In the genomic region with DNA sequence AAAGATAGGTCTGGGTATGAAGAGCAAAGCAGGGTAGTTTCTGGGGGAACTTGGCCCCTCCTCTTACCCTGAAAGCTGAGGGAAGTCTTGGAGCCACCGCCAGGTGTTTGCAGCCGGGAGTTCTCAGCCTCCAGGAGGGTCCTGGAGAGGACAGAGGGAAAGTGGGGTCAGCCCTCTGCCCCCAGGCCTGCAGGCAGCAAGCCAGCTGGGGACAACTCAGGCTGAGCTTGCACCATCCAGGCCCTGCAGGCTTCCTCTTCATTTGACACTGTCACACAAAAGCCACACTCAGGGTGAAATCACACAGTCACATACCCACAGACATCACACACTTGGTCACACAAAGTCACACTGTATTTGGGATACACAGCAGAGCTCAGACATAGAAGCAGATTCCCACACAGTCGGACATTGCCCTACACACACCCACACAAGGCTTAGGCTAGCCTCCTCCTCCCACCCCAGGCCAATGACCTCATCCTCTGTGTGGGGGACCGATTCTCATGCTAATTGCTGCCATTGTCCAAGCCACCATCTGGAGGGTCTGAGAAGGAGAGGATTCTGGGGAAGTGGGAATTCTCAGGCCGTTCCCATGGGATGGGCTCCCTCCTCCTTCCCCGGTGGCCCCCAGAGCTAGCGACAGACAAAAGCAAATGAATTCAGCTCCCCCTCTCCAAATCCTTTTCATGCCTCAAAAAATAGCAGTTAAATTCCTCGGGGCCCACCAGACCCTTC, we compare ENCODE assay signal across 13 cellular contexts. TPM values are rescaled to one million over a fixed set of nuclear protein-coding genes. Genes with fewer than 3 reads are reported as not detected.
DNase-seq lines count a peak whose midpoint lies in the region; ATAC-seq lines count a peak whose summit lies in the region.
"Had no signal": no experiment of that assay in that cellular context is flagged by ENCODE, and none has a peak within 500 bp of the region (broad histone marks: within the 10 kb centered on the region; RNA-seq: fewer than 3 reads in every experiment).

No MANE protein-coding gene starts in this region.

- no peak overlapping the region for H3K27ac ChIP-seq in trophoblast cell (ENCODE audit: low read depth, low read length)

- in situ Hi-C loops in HAP-1 (cut with MboI; ENCODE audit: low sequenced_read_pairs), result no loop called here

- no peak overlapping the region; the same call in 1 of the 2 replicates for H3K4me3 ChIP-seq in HAP-1
- no peak overlapping the region for H3K4me3 ChIP-seq in trophoblast cell (ENCODE audit: low read depth, low read length)

- H2AK5ac ChIP-seq in trophoblast cell (ENCODE audit: low read length), result no peak overlapping the region

- peak overlapping the region; percentile 23 for H3K18ac ChIP-seq in trophoblast cell (ENCODE audit: low read length)

- no peak overlapping the region for H2AFZ ChIP-seq in trophoblast cell (ENCODE audit: insufficient read depth, low read length, poor library complexity)

- H3K79me2 ChIP-seq in trophoblast cell (ENCODE audit: control insufficient read depth, insufficient read depth, low read length, poor library complexity), result peaks cover 26% of the 10 kb centered on the region

- H3K4me1 ChIP-seq in HAP-1 (peaks cover 42% of the 10 kb centered on the region), trophoblast cell (ENCODE audit: control insufficient read depth in 1 of 2, insufficient read depth in 2 of 2, low read length in 2 of 2) (peaks cover 45 to 62% of the 10 kb centered on the region in 2 experiments)

- no CpG with 5 or more reads among the region's 8 CpGs for WGBS in trophoblast cell (ENCODE audit: extremely low coverage, insufficient coverage, insufficient read length)

- H3K9me3 ChIP-seq in HAP-1 (no peaks in the 10 kb centered on the region), trophoblast cell (ENCODE audit: insufficient read depth, low read depth, low read length) (no peaks in the 10 kb centered on the region)

- peak overlapping the region; percentile 63 for H3K14ac ChIP-seq in trophoblast cell (ENCODE audit: low read length)

- H2BK5ac ChIP-seq in trophoblast cell (ENCODE audit: low read depth, low read length, poor library complexity), result no peak overlapping the region

- peak; percentile 96 to 97 for DNase-seq in HAP-1 (ENCODE audit: low spot score in 2 of 2)
- peak in 31 of 56 donors; percentile 13 to 85 (median 38) for DNase-seq in amygdala (lab: John Stamatoyannopoulos, UW)
- peak; percentile 95 for DNase-seq in iPS DF 4.7 (ENCODE audit: extremely low read depth, low spot score)
- no peak for DNase-seq in trophoblast cell
- no peak for DNase-seq in NCI-H1436 (lab: John Stamatoyannopoulos, UW)
- DNase-seq in activated effector memory CD4-positive, alpha-beta T cell treated with Interleukin-2 at 50 U/mL for 16 hours, result no peak
- no peak for DNase-seq in mucosa of gallbladder (ENCODE audit: low spot score)
- DNase-seq: effector memory CD8-positive, alpha-beta T cell; mammary epithelial cell; NCI-H748 treated with DMSO at 0.1 percent for 48 hours; stimulated activated CD4-positive, alpha-beta T cell treated with anti-CD3 and anti-CD28 coated beads, Interleukin-1b, Interleukin-23, amount 100 ng/mL, for 48 hours had no signal

- no peak overlapping the region for H3K23ac ChIP-seq in trophoblast cell (ENCODE audit: low read length)

- H3K27me3 ChIP-seq in HAP-1 (ENCODE audit: low read depth) (peaks cover 2% of the 10 kb centered on the region; the same call in 1 of the 2 replicates), trophoblast cell (ENCODE audit: insufficient read depth, low read length) (no peaks in the 10 kb centered on the region)

- no peak overlapping the region for H4K91ac ChIP-seq in trophoblast cell (ENCODE audit: low read depth, low read length)

- H2BK120ac ChIP-seq in trophoblast cell (ENCODE audit: insufficient read depth, low read length, poor library complexity), result no peak overlapping the region

- peaks cover 38% of the 10 kb centered on the region for H3K79me1 ChIP-seq in trophoblast cell (ENCODE audit: low read length)

- H3K9ac ChIP-seq in trophoblast cell (ENCODE audit: low read length), result peak overlapping the region; percentile 6

- H4K12ac ChIP-seq in trophoblast cell (ENCODE audit: low read depth, low read length), result no peak overlapping the region

- peaks cover 22% of the 10 kb centered on the region for H3K36me3 ChIP-seq in HAP-1 (replicated peaks)
- peaks cover 34% of the 10 kb centered on the region in 2 experiments for H3K36me3 ChIP-seq in trophoblast cell (ENCODE audit: control insufficient read depth in 1 of 2, insufficient read depth in 2 of 2, low read length in 2 of 2)

- ATAC-seq in GM21447 (IDR thresholded peaks at IDR 0.05; ENCODE audit: unreplicated experiment), result no peak
- ATAC-seq: effector memory CD8-positive, alpha-beta T cell had no signal

- H3K4ac ChIP-seq in trophoblast cell (ENCODE audit: low read depth, low read length), result no peak overlapping the region

- no peak overlapping the region for H2BK12ac ChIP-seq in trophoblast cell (ENCODE audit: low read length)

- peak overlapping the region; percentile 78 for H3K4me2 ChIP-seq in trophoblast cell (ENCODE audit: low read length)

- H4K8ac ChIP-seq in trophoblast cell (ENCODE audit: low read depth, low read length), result no peak overlapping the region

RNA-seq across cellular contexts. Expression of a gene that starts 3.7 kb away (rescaled TPM):
- polyA plus RNA-seq in trophoblast cell (2013), result 71.4 and 71.6 TPM in 2 replicates
- 26.1 TPM for total RNA-seq in mucosa of gallbladder
- polyA plus RNA-seq: CD14-positive monocyte had no signal

RNA-seq across cellular contexts. Expression of a gene that starts 31.6 kb away (rescaled TPM):
- 2.4 and 3.1 TPM in 2 replicates for polyA plus RNA-seq in trophoblast cell (2013)
- 0.52 TPM for total RNA-seq in mucosa of gallbladder
- total RNA-seq: mammary epithelial cell had no signal
- polyA plus RNA-seq: CD14-positive monocyte, mammary epithelial cell had no signal

RNA-seq across cellular contexts. Expression of a gene that starts 31.8 kb away (rescaled TPM):
- 273 TPM in 2 replicates for polyA plus RNA-seq in trophoblast cell (2013)
- total RNA-seq in mucosa of gallbladder, result 3.5 TPM

RNA-seq across cellular contexts. Expression of a gene that starts 54.3 kb away (rescaled TPM):
- 0.06 TPM in 1 of 2 replicates, not detected in the other for polyA plus RNA-seq in trophoblast cell (2013)
- 0.43 TPM for total RNA-seq in mucosa of gallbladder
- total RNA-seq: mammary epithelial cell had no signal
- polyA plus RNA-seq: CD14-positive monocyte, mammary epithelial cell had no signal

RNA-seq across cellular contexts. Expression of a gene that starts 54.7 kb away (rescaled TPM):
- polyA plus RNA-seq in trophoblast cell (2013), result 15.9 and 18.0 TPM in 2 replicates
- total RNA-seq in mucosa of gallbladder, result 48.0 TPM

Comparison
In these comparisons a context has a peak if more than half of its experiments do, and no peak if none do; other contexts are left out.
1. DNase-seq: peak in HAP-1 (2 of 2), amygdala (31 of 56) and iPS DF 4.7 (single experiment); none in trophoblast cell (0 of 2), NCI-H1436 (single experiment), activated effector memory CD4-positive, alpha-beta T cell treated with Interleukin-2 at 50 U/mL for 16 hours (single experiment) and mucosa of gallbladder (single experiment).